Comparison of ENCODE assay signal across 28 cellular contexts in genomic region chr6:96862560-96862959, GRCh38.
"Had no signal": no experiment of that assay in that cellular context is flagged by ENCODE, and none has a peak within 500 bp of the region (broad histone marks: within the 10 kb centered on the region; RNA-seq: fewer than 3 reads in every experiment).

No MANE protein-coding gene starts in this region.

- ATAC-seq: effector memory CD8-positive, alpha-beta T cell; gastrocnemius medialis; left cardiac atrium; naive thymus-derived CD4-positive, alpha-beta T cell; pancreas; stimulated activated naive B cell treated with anti-CD40 and anti-IgM and Interleukin-4, amounts not matched to agents 10 μg/mL and 1 μg/mL and 100 μg/mL, for 72 hours had no signal

- H3K36me3 Mint-ChIP-seq: activated CD4-positive, alpha-beta memory T cell treated with anti-CD3 and anti-CD28 coated beads for 36 hours; naive thymus-derived CD4-positive, alpha-beta T cell; stimulated activated naive B cell treated with anti-CD40 and anti-IgM and Interleukin-4, amounts not matched to agents 10 μg/mL and 1 μg/mL and 100 μg/mL, for 72 hours had no signal

- H3K36me3 ChIP-seq: gastrocnemius medialis, pancreas, prostate gland, right atrium auricular region, stomach, tibial artery had no signal

- H3K4me1 Mint-ChIP-seq: activated CD4-positive, alpha-beta T cell treated with anti-CD3 and anti-CD28 coated beads, Interleukin-2, amount 10 ng/mL, durations not matched to agents 24 days and 14 days; naive thymus-derived CD4-positive, alpha-beta T cell; neural crest cell; stimulated activated naive B cell treated with anti-CD40 and anti-IgM and Interleukin-4, amounts not matched to agents 10 μg/mL and 1 μg/mL and 100 μg/mL, for 72 hours had no signal

- H3K27ac Mint-ChIP-seq: activated CD4-positive, alpha-beta memory T cell treated with anti-CD3 and anti-CD28 coated beads for 36 hours; activated CD4-positive, alpha-beta T cell treated with anti-CD3 and anti-CD28 coated beads, Interleukin-2, amount 10 ng/mL, durations not matched to agents 24 days and 14 days; activated T-cell treated with anti-CD3 and anti-CD28 coated beads, Interleukin-2, amount 50 U/mL, for 24 hours; effector memory CD8-positive, alpha-beta T cell; naive thymus-derived CD4-positive, alpha-beta T cell; stimulated activated naive B cell treated with anti-CD40 and anti-IgM and Interleukin-4, amounts not matched to agents 10 μg/mL and 1 μg/mL and 100 μg/mL, for 72 hours had no signal

- H3K27me3 ChIP-seq: gastrocnemius medialis, pancreas, right atrium auricular region, stomach, tibial artery had no signal

- H3K27ac ChIP-seq: gastrocnemius medialis, pancreas, prostate gland, right atrium auricular region, stomach, tibial artery had no signal

- H3K9me3 ChIP-seq: gastrocnemius medialis, pancreas, prostate gland, right atrium auricular region, stomach, tibial artery had no signal

- DNase-seq: activated CD4-positive, alpha-beta memory T cell treated with anti-CD3 and anti-CD28 coated beads for 36 hours; activated CD4-positive, alpha-beta T cell treated with anti-CD3 and anti-CD28 coated beads, Interleukin-2, amount 10 ng/mL, durations not matched to agents 24 days and 14 days; activated CD4-positive, CD25-positive, alpha-beta regulatory T cell treated with anti-CD3 and anti-CD28 coated beads, Interleukin-2, amount 50 U/mL, for 72 hours; activated CD8-positive, alpha-beta memory T cell treated with anti-CD3 and anti-CD28 coated beads, Interleukin-2, amount 50 U/mL, for 4 hours; activated gamma-delta T cell; activated naive CD4-positive, alpha-beta T cell treated with anti-CD3 and anti-CD28 coated beads, Interleukin-2, amount 50 U/mL, for 16 hours; activated T-cell treated with anti-CD3 and anti-CD28 coated beads, Interleukin-2, amount 50 U/mL, for 24 hours; amygdala; caudate nucleus; cortex of kidney; effector memory CD8-positive, alpha-beta T cell; erythroblast; gastrocnemius medialis; head of caudate nucleus; hippocampal formation; left cardiac atrium; midbrain; naive thymus-derived CD4-positive, alpha-beta T cell; nucleus accumbens; pancreas; stimulated activated CD4-positive, alpha-beta T cell treated with anti-CD3 and anti-CD28 coated beads, Interleukin-15, amount 100 ng/mL, for 24 hours; stimulated activated CD4-positive, alpha-beta T cell treated with anti-CD3 and anti-CD28 coated beads, Interleukin-2, amount 100 ng/mL, for 24 hours; stimulated activated naive B cell treated with anti-CD40 and anti-IgM and Interleukin-4, amounts not matched to agents 10 μg/mL and 1 μg/mL and 100 μg/mL, for 72 hours; stomach; tibial artery had no signal

- H3K4me3 ChIP-seq: gastrocnemius medialis, pancreas, prostate gland, right atrium auricular region, stomach, tibial artery had no signal

- H3K9me3 Mint-ChIP-seq: activated CD4-positive, alpha-beta memory T cell treated with anti-CD3 and anti-CD28 coated beads for 36 hours; effector memory CD8-positive, alpha-beta T cell; neural crest cell had no signal

- H3K4me3 Mint-ChIP-seq: activated CD4-positive, alpha-beta memory T cell treated with anti-CD3 and anti-CD28 coated beads for 36 hours; activated CD4-positive, alpha-beta T cell treated with anti-CD3 and anti-CD28 coated beads, Interleukin-2, amount 10 ng/mL, durations not matched to agents 24 days and 14 days; activated T-cell treated with anti-CD3 and anti-CD28 coated beads, Interleukin-2, amount 50 U/mL, for 24 hours; effector memory CD8-positive, alpha-beta T cell; naive thymus-derived CD4-positive, alpha-beta T cell; neural crest cell; stimulated activated naive B cell treated with anti-CD40 and anti-IgM and Interleukin-4, amounts not matched to agents 10 μg/mL and 1 μg/mL and 100 μg/mL, for 72 hours had no signal

- H3K4me1 ChIP-seq: gastrocnemius medialis, pancreas, prostate gland, right atrium auricular region, stomach, tibial artery had no signal
